In the genomic region with DNA sequence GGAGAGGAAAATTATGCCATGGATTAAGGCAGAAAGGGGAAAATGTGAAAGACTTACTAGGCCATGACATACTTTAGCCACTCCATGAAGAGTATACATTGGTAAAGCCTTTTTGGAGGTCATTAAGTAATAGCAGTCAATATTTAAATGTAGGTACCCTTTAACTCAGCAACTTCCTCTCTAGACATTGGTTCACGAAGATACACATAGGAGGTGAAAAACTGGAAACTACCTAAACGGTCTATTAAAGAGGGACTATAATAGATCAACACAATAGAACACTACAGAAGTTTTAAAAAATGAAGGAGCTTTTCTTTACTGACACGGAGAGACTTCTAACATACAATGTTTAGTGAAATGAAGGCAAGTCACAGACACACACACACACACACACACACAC, we compare ENCODE assay signal across 23 cellular contexts.
DNase-seq lines count a peak whose midpoint lies in the region; ATAC-seq and TF ChIP-seq lines count a peak whose summit lies in the region.
"Had no signal": no experiment of that assay in that cellular context is flagged by ENCODE, and none has a peak within 500 bp of the region (broad histone marks: within the 10 kb centered on the region; RNA-seq: fewer than 3 reads in every experiment).

No MANE protein-coding gene starts in this region.

- CTCF ChIA-PET in CD4-positive, alpha-beta memory T cell (lab: Charles Lee; ENCODE audit: partially characterized antibody) = interaction anchor here (0.8 to 5.6 kb wide), 12 partner anchors 10 to 256 kb away, joined by 3 to 41 read pairs (median 4); no protein-coding TSS in a partner anchor

- H3K27me3 Mint-ChIP-seq in CD4-positive, alpha-beta memory T cell = no peaks in the 10 kb centered on the region
- peaks cover 3% of the 10 kb centered on the region for H3K27me3 Mint-ChIP-seq in T-helper 17 cell
- H3K27me3 Mint-ChIP-seq in neural progenitor cell (ENCODE audit: insufficient read depth, low read depth) = no peaks in the 10 kb centered on the region
- no peaks in the 10 kb centered on the region for H3K27me3 Mint-ChIP-seq in CD14-positive monocyte (ENCODE audit: low read depth in 3 of 3)
- H3K27me3 Mint-ChIP-seq: CD4-positive, alpha-beta T cell had no signal

- peak overlapping the region in 3 of 11 experiments; percentile 12 to 76 (median 71); a peak in 2 of 22 replicates for H3K9ac ChIP-seq in BLaER1 treated with 17β-estradiol and CSF1 and Interleukin-3, amounts not matched to agents 10 nM and 100 nM
- H3K9ac ChIP-seq in neural progenitor cell = no peak overlapping the region

- ATAC-seq in T-helper 17 cell = no peak
- ATAC-seq in HG03571 (IDR thresholded peaks at IDR 0.05; ENCODE audit: unreplicated experiment) = no peak
- ATAC-seq: K562 had no signal

- H3K4me3 Mint-ChIP-seq in CD4-positive, alpha-beta memory T cell = peak overlapping the region in 5 of 8 donors; percentile 9 to 42 (median 37)
- H3K4me3 Mint-ChIP-seq in T-helper 17 cell (no peak overlapping the region), neural progenitor cell (no peak overlapping the region), CD14-positive monocyte (no peak overlapping the region)
- H3K4me3 Mint-ChIP-seq: B cell had no signal

- H3K4me1 ChIP-seq in BLaER1 treated with 17β-estradiol and CSF1 and Interleukin-3, amounts not matched to agents 10 nM and 100 nM = peaks cover 27 to 61% (median 58%) of the 10 kb centered on the region in 10 experiments
- H3K4me1 ChIP-seq in CD4-positive, alpha-beta memory T cell (ENCODE audit: insufficient read depth, low read length) = peaks cover 26% of the 10 kb centered on the region
- H3K4me1 ChIP-seq in neural progenitor cell = peaks cover 15% of the 10 kb centered on the region

- H3F3A ChIP-seq in neural progenitor cell (ENCODE audit: low read depth) = peaks cover 9% of the 10 kb centered on the region

- POLR2A ChIA-PET in CD4-positive, alpha-beta memory T cell (lab: Charles Lee; ENCODE audit: partially characterized antibody) = interaction anchor here (1.3 kb wide), 1 partner anchor 134 kb away, joined by 5 read pairs; no protein-coding TSS in a partner anchor

- no peaks in the 10 kb centered on the region for H3K9me3 ChIP-seq in BLaER1 treated with 17β-estradiol and CSF1 and Interleukin-3, amounts not matched to agents 10 nM and 100 nM (replicated peaks in 1 of 11)
- H3K9me3 ChIP-seq in CD4-positive, alpha-beta memory T cell (ENCODE audit: control insufficient read depth in 1 of 2, low read length in 2 of 2) = no peaks in the 10 kb centered on the region
- no peaks in the 10 kb centered on the region for H3K9me3 ChIP-seq in T-helper 17 cell (ENCODE audit: control insufficient read depth, low read length, poor library complexity, severe bottlenecking)
- no peaks in the 10 kb centered on the region for H3K9me3 ChIP-seq in neural progenitor cell (ENCODE audit: low read depth)
- H3K9me3 ChIP-seq: A549, SJCRH30 had no signal

- H3K36me3 Mint-ChIP-seq in CD4-positive, alpha-beta memory T cell = no peaks in the 10 kb centered on the region
- H3K36me3 Mint-ChIP-seq in T-helper 17 cell (ENCODE audit: low read depth) (no peaks in the 10 kb centered on the region), neural progenitor cell (no peaks in the 10 kb centered on the region), CD14-positive monocyte (no peaks in the 10 kb centered on the region)

- DNase-seq in CD4-positive, alpha-beta memory T cell = no peak
- DNase-seq in T-helper 17 cell = no peak
- no peak for DNase-seq in neural progenitor cell (ENCODE audit: low spot score)
- no peak for DNase-seq in glomerular visceral epithelial cell (ENCODE audit: extremely low spot score)
- DNase-seq in CD14-positive monocyte (ENCODE audit: low spot score) = no peak
- DNase-seq: CD4-positive, alpha-beta T cell; COR-L47; GF-D8; Kasumi-1; NCI-H1105 treated with DMSO at 0.1 percent for 48 hours; NCI-H146; NCI-H2029; NCI-H446; NCI-H524 treated with DMSO at 0.1 percent for 48 hours; NCI-H774; PC-3; SJCRH30; T-helper 2 cell had no signal

- H3K27me3 ChIP-seq in BLaER1 treated with 17β-estradiol and CSF1 and Interleukin-3, amounts not matched to agents 10 nM and 100 nM = no peaks in the 10 kb centered on the region
- no peaks in the 10 kb centered on the region for H3K27me3 ChIP-seq in CD4-positive, alpha-beta memory T cell (ENCODE audit: insufficient read depth, low read length)
- H3K27me3 ChIP-seq in neural progenitor cell = no peaks in the 10 kb centered on the region
- H3K27me3 ChIP-seq: SJCRH30 had no signal

- intact Hi-C loops in CD4-positive, alpha-beta memory T cell (cut with micrococcal nuclease) = loop anchor here (2.0 to 5.0 kb wide), 2 partner anchors 48 to 67 kb away; a partner anchor contains a TSS
- intact Hi-C loops in CD14-positive monocyte (cut with micrococcal nuclease) = no loop called here

- H3K27ac Mint-ChIP-seq in CD4-positive, alpha-beta memory T cell = peak overlapping the region in 4 of 7 donors; percentile 6 to 38 (median 32)
- H3K27ac Mint-ChIP-seq in T-helper 17 cell = peak overlapping the region; percentile 99
- H3K27ac Mint-ChIP-seq in neural progenitor cell = peak overlapping the region; percentile 20
- H3K27ac Mint-ChIP-seq in CD14-positive monocyte = peak overlapping the region in 2 of 7 donors; percentile 42 to 47
- H3K27ac Mint-ChIP-seq: B cell; CD4-positive, alpha-beta T cell had no signal

- no peaks in the 10 kb centered on the region for H4K20me1 ChIP-seq in BLaER1 treated with 17β-estradiol and CSF1 and Interleukin-3, amounts not matched to agents 10 nM and 100 nM
- H4K20me1 ChIP-seq in neural progenitor cell (ENCODE audit: low read depth) = no peaks in the 10 kb centered on the region

- no peaks in the 10 kb centered on the region for H3K79me2 ChIP-seq in neural progenitor cell (ENCODE audit: low read depth)

- peaks cover 17 to 37% (median 26%) of the 10 kb centered on the region in 4 donors for H3K4me1 Mint-ChIP-seq in CD4-positive, alpha-beta memory T cell
- H3K4me1 Mint-ChIP-seq in T-helper 17 cell (peaks cover 32% of the 10 kb centered on the region), neural progenitor cell (peaks cover 59% of the 10 kb centered on the region), CD14-positive monocyte (peaks cover 42% of the 10 kb centered on the region)

- no peaks in the 10 kb centered on the region for H3K36me3 ChIP-seq in BLaER1 treated with 17β-estradiol and CSF1 and Interleukin-3, amounts not matched to agents 10 nM and 100 nM
- H3K36me3 ChIP-seq in CD4-positive, alpha-beta memory T cell (ENCODE audit: insufficient read depth, low read length) = no peaks in the 10 kb centered on the region
- H3K36me3 ChIP-seq in neural progenitor cell = no peaks in the 10 kb centered on the region
- H3K36me3 ChIP-seq: SJCRH30 had no signal

- peak overlapping the region in 9 of 11 experiments; percentile 64 to 95 (median 86); a peak in 17 of 22 replicates for H3K4me2 ChIP-seq in BLaER1 treated with 17β-estradiol and CSF1 and Interleukin-3, amounts not matched to agents 10 nM and 100 nM
- no peak overlapping the region for H3K4me2 ChIP-seq in neural progenitor cell

- TF ChIP-seq CTCF in neural progenitor cell (IDR thresholded peaks at IDR 0.05) (no peak), CD14-positive monocyte (IDR thresholded peaks at IDR 0.05) (no peak)

- H2AFZ ChIP-seq in neural progenitor cell (replicated peaks) = no peak overlapping the region

- H3K27ac ChIP-seq in BLaER1 treated with 17β-estradiol and CSF1 and Interleukin-3, amounts not matched to agents 10 nM and 100 nM = peak overlapping the region in 9 of 11 experiments; percentile 75 to 93 (median 88); a peak in 18 of 22 replicates
- H3K27ac ChIP-seq in CD4-positive, alpha-beta memory T cell (ENCODE audit: low read depth, low read length) = no peak overlapping the region
- no peak overlapping the region for H3K27ac ChIP-seq in neural progenitor cell
- H3K27ac ChIP-seq: SJCRH30 had no signal

- H3K4me3 ChIP-seq in BLaER1 treated with 17β-estradiol and CSF1 and Interleukin-3, amounts not matched to agents 10 nM and 100 nM = no peak overlapping the region
- no peak overlapping the region for H3K4me3 ChIP-seq in CD4-positive, alpha-beta memory T cell (ENCODE audit: low read length in 2 of 2)
- H3K4me3 ChIP-seq in neural progenitor cell = no peak overlapping the region
- H3K4me3 ChIP-seq: A549, K562, SJCRH30 had no signal

- peaks cover 0 to 1% (median 0%) of the 10 kb centered on the region in 8 donors for H3K9me3 Mint-ChIP-seq in CD4-positive, alpha-beta memory T cell
- H3K9me3 Mint-ChIP-seq in neural progenitor cell (no peaks in the 10 kb centered on the region), CD14-positive monocyte (no peaks in the 10 kb centered on the region)
- H3K9me3 Mint-ChIP-seq: CD4-positive, alpha-beta T cell had no signal

Comparison
In these comparisons a context has a peak if more than half of its experiments do, and no peak if none do; other contexts are left out.
1. H3K27ac ChIP-seq: peak in BLaER1 treated with 17β-estradiol and CSF1 and Interleukin-3, amounts not matched to agents 10 nM and 100 nM (9 of 11); none in CD4-positive, alpha-beta memory T cell (single experiment) and neural progenitor cell (single experiment).
2. H3K4me3 Mint-ChIP-seq: peak in CD4-positive, alpha-beta memory T cell (5 of 8); none in T-helper 17 cell (single experiment), neural progenitor cell (single experiment) and CD14-positive monocyte (0 of 2).